Comparison of ENCODE assay signal across 16 cellular contexts in genomic region chr3:107971181-107971580, GRCh38.
"Had no signal": no experiment of that assay in that cellular context is flagged by ENCODE, and none has a peak within 500 bp of the region (broad histone marks: within the 10 kb centered on the region; RNA-seq: fewer than 3 reads in every experiment).

No MANE protein-coding gene starts in this region.

- H3K9me3 Mint-ChIP-seq: natural killer cell had no signal

- H3K4me3 Mint-ChIP-seq: natural killer cell had no signal

- H3K27me3 ChIP-seq: heart left ventricle, pancreas, right atrium auricular region, sigmoid colon, thyroid gland, upper lobe of left lung, uterus had no signal

- DNase-seq: effector CD8-positive, alpha-beta T cell; foreskin melanocyte; heart left ventricle; hippocampal formation; natural killer cell; occipital lobe; psoas muscle; sigmoid colon; stimulated activated naive CD4-positive, alpha-beta T cell treated with Interleukin-2 at 50 U/mL for 16 hours; uterus had no signal

- H3K27ac Mint-ChIP-seq: natural killer cell had no signal

- H3K27ac ChIP-seq: psoas muscle, right atrium auricular region, sigmoid colon, thyroid gland, uterus had no signal

- H3K4me3 ChIP-seq: coronary artery, heart left ventricle, pancreas, psoas muscle, right atrium auricular region, sigmoid colon, skin epidermis, thyroid gland, upper lobe of left lung, uterus had no signal

- H3K36me3 Mint-ChIP-seq: natural killer cell had no signal

- ATAC-seq: natural killer cell had no signal
